ENCODE assay signal across 1 cellular context in genomic region chr5:76980518-76981144, GRCh38.
TF ChIP-seq lines count a peak whose summit lies in the region.

No MANE protein-coding gene starts in this region.

TF ChIP-seq in HEK293, 187 proteins besides CTCF, POLR2A, EP300 and RAD21 (continued from another document):
- no peak for TF ChIP-seq ZNF398 (tag by site-specific recombination; IDR thresholded peaks at IDR 0.05)
- no peak for TF ChIP-seq ZNF692 (tag by site-specific recombination; IDR thresholded peaks at IDR 0.05)
- TF ChIP-seq ZNF404 (tag by site-specific recombination; IDR thresholded peaks at IDR 0.05): no peak
